ENCODE assay signal across 8 cellular contexts in the genomic region with DNA sequence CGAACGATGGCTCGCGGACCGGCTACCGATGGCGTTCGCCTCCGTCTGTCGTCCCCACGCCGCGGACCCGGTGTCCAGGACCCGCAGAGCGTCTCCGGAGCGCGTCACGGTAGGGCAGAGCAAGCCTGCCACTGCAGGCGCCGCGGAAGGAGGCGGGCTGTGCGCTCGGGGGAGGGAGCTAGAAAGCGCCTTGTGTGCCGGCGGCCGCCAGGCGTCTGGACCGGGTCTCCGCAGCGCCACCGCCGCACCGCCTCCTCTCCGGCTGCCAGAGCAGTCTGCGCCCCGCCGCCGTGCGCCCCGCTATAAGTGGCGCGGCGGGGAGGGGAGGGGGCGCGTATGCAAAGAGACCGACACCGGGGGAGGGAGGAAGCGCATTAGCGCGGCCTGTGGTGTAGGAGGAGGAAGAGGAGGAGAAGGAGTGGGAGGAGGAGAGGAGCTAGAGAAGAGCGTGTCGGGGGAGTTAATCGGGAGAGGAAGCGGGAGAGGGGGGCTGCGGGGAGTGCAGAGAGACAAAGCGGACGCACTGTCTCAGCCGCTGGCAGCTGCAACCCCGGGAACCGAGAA. TPM values are rescaled to one million over a fixed set of nuclear protein-coding genes. Genes with fewer than 3 reads are reported as not detected.
DNase-seq lines count a peak whose midpoint lies in the region; ATAC-seq, FAIRE-seq and TF ChIP-seq lines count a peak whose summit lies in the region.

A gene with protein sequence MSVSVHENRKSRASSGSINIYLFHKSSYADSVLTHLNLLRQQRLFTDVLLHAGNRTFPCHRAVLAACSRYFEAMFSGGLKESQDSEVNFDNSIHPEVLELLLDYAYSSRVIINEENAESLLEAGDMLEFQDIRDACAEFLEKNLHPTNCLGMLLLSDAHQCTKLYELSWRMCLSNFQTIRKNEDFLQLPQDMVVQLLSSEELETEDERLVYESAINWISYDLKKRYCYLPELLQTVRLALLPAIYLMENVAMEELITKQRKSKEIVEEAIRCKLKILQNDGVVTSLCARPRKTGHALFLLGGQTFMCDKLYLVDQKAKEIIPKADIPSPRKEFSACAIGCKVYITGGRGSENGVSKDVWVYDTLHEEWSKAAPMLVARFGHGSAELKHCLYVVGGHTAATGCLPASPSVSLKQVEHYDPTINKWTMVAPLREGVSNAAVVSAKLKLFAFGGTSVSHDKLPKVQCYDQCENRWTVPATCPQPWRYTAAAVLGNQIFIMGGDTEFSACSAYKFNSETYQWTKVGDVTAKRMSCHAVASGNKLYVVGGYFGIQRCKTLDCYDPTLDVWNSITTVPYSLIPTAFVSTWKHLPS (minus strand): TSS at position 279 of the 564 bp plus-strand sequence. CDS start 4,243 bp downstream, outside the sequence.

- TF ChIP-seq POLR2A in GM18526 (IDR thresholded peaks at IDR 0.05; ENCODE audit: extremely low read depth, insufficient read length) = peak; percentile 99

- H3K4me2 ChIP-seq in keratinocyte (ENCODE audit: control insufficient read depth, extremely low read depth, insufficient read depth, low read depth, low read length) = peak within 1 kb of the TSS; percentile 91

- no peaks in the 10 kb centered on the region for H3K9me3 ChIP-seq in keratinocyte (ENCODE audit: control insufficient read depth, low read depth, low read length)

- peak within 1 kb of the TSS; percentile 82 for H3K27ac ChIP-seq in keratinocyte (ENCODE audit: control insufficient read depth, insufficient read depth, low read length)

- no peak for FAIRE-seq in keratinocyte (lab: Jason Lieb, UNC)

- H3K36me3 ChIP-seq in keratinocyte (ENCODE audit: control insufficient read depth in 2 of 2, extremely low read depth in 1 of 2, insufficient read depth in 2 of 2, low read length in 2 of 2) = peaks cover 8 to 18% of the 10 kb centered on the region in 2 experiments

- peak; percentile 90 for DNase-seq in ACHN
- peak; percentile 79 for DNase-seq in NCI-H2171 treated with DMSO at 0.1 percent for 48 hours (lab: John Stamatoyannopoulos, UW)
- DNase-seq in activated CD4-positive, CD25-positive, alpha-beta regulatory T cell (lab: John Stamatoyannopoulos, UW) = peak; percentile 19 to 49 (median 32)
- DNase-seq in cerebellar cortex (ENCODE audit: low spot score) = peak; percentile 80
- no peak for DNase-seq in keratinocyte (ENCODE audit: low read depth, low spot score)
- DNase-seq in stimulated activated CD4-positive, alpha-beta T cell treated with anti-CD3 and anti-CD28 coated beads, Interleukin-12 subunit alpha, Interleukin-12 subunit beta, amount 100 ng/mL, for 4 hours = peak; percentile 71

- H3K9ac ChIP-seq in keratinocyte (ENCODE audit: control insufficient read depth, extremely low read depth, insufficient read depth, low read length) = peak within 1 kb of the TSS; percentile 94

- H2AFZ ChIP-seq in keratinocyte (ENCODE audit: control insufficient read depth, low read length) = peak within 1 kb of the TSS; percentile 24

- peak; percentile 19 to 69 (median 48) for TF ChIP-seq CTCF in keratinocyte (optimal IDR thresholded peaks at IDR 0.05 in 1 of 3, IDR thresholded peaks at IDR 0.05 in 1 of 3, conservative IDR thresholded peaks at IDR 0.05 in 1 of 3; ENCODE audit: extremely low read depth in 1 of 3, insufficient read depth in 2 of 3, low read length in 3 of 3)

- peak; percentile 58 for ATAC-seq in HG03066 (IDR thresholded peaks at IDR 0.05; ENCODE audit: low read depth, unreplicated experiment)

- H3K9me1 ChIP-seq in keratinocyte (ENCODE audit: control insufficient read depth, extremely low read depth, insufficient read depth, low read length) = peaks cover 4% of the 10 kb centered on the region

- H3K27me3 ChIP-seq in keratinocyte (ENCODE audit: control insufficient read depth, extremely low read depth, insufficient read depth, low read length) = no peaks in the 10 kb centered on the region

- in situ Hi-C loops in ACHN (cut with HindIII; ENCODE audit: low pct_ligation_motif_present, low pct_unique_long_range_greater_than_20kb, low sequenced_read_pairs) = no loop called here

- peaks cover 50% of the 10 kb centered on the region for H3K79me2 ChIP-seq in keratinocyte (ENCODE audit: control insufficient read depth, insufficient read depth, low read length)

- peaks cover 25% of the 10 kb centered on the region for H4K20me1 ChIP-seq in keratinocyte (ENCODE audit: control insufficient read depth, extremely low read depth, insufficient read depth, low read length)

- dilution Hi-C loops in keratinocyte (cut with MboI; ENCODE audit: extremely low pct_ligation_motif_present, low sequenced_read_pairs) = no loop called here

- peaks cover 62% of the 10 kb centered on the region for H3K4me1 ChIP-seq in keratinocyte (ENCODE audit: control insufficient read depth, extremely low read depth, insufficient read depth, low read length)

- H3K4me3 ChIP-seq in keratinocyte (ENCODE audit: control insufficient read depth in 2 of 3, extremely low read depth in 1 of 3, insufficient read depth in 2 of 3, low read depth in 1 of 3, low read length in 3 of 3) = peak within 1 kb of the TSS; percentile 84 to 98 (median 87)

RNA-seq across cellular contexts. Expression of the gene that starts here (rescaled TPM):
- 67.2 to 97.9 TPM (median 68.1 TPM) in 3 replicates for polyA plus RNA-seq in keratinocyte
- 16.4 TPM for polyA plus RNA-seq in keratinocyte (2011; ENCODE audit: low read depth)
- polyA plus RNA-seq in keratinocyte (2011; cell fraction: cytosol; rRNA removed) = 33.7 and 55.3 TPM in 2 replicates
- 212 and 220 TPM in 2 replicates for polyA plus RNA-seq in keratinocyte (2011; cell fraction: nucleus; rRNA removed)
- 14.4 and 79.4 TPM in 2 replicates for polyA plus RNA-seq in keratinocyte (2012; ENCODE audit: low replicate concordance)
- 135 to 276 TPM (median 155 TPM) in 3 replicates for polyA minus RNA-seq in keratinocyte
- polyA minus RNA-seq in keratinocyte (2011; cell fraction: cytosol; rRNA and poly(A)+ RNA removed) = 130 TPM
- polyA minus RNA-seq in keratinocyte (2011; cell fraction: nucleus; rRNA and poly(A)+ RNA removed) = 202 and 246 TPM in 2 replicates
